In genomic region chr19:51375504-51376221, GRCh38 we compare ENCODE assay signal across 12 cellular contexts. TPM values are rescaled to one million over a fixed set of nuclear protein-coding genes. Genes with fewer than 3 reads are reported as not detected.
DNase-seq lines count a peak whose midpoint lies in the region; ATAC-seq, FAIRE-seq and TF ChIP-seq lines count a peak whose summit lies in the region.
"Had no signal": no experiment of that assay in that cellular context is flagged by ENCODE, and none has a peak within 500 bp of the region (broad histone marks: within the 10 kb centered on the region; RNA-seq: fewer than 3 reads in every experiment).

No MANE protein-coding gene starts in this region.

- H3K9ac ChIP-seq in BLaER1 treated with 17β-estradiol and CSF1 and Interleukin-3, amounts not matched to agents 10 nM and 100 nM: peak overlapping the region in 10 of 11 experiments; percentile 6 to 73 (median 63); a peak in 18 of 22 replicates
- no peak overlapping the region for H3K9ac ChIP-seq in GM23248

- H3K36me3 Mint-ChIP-seq in T-helper 1 cell treated with Interleukin-12 subunit alpha and Interleukin-12 subunit beta and Interleukin-4 antibody, amounts not matched to agents 30 μg/mL and 1 μg/mL, for 36 hours (ENCODE audit: low read depth): peaks cover 7% of the 10 kb centered on the region

- FAIRE-seq in bronchial epithelial cell (lab: Jason Lieb, UNC): peak; percentile 90

- in situ Hi-C loops in GM23248 (cut with MboI): no loop called here

- H3K27me3 Mint-ChIP-seq in T-helper 1 cell treated with Interleukin-12 subunit alpha and Interleukin-12 subunit beta and Interleukin-4 antibody, amounts not matched to agents 30 μg/mL and 1 μg/mL, for 36 hours (ENCODE audit: low read depth): no peaks in the 10 kb centered on the region

- H3K9me2 ChIP-seq in GM23248 (ENCODE audit: insufficient read depth): no peaks in the 10 kb centered on the region

- H3K4me1 ChIP-seq in BLaER1 treated with 17β-estradiol and CSF1 and Interleukin-3, amounts not matched to agents 10 nM and 100 nM: peaks cover 59 to 91% (median 86%) of the 10 kb centered on the region in 10 experiments
- H3K4me1 ChIP-seq in GM23248 (ENCODE audit: insufficient read depth): no peaks in the 10 kb centered on the region
- H3K4me1 ChIP-seq: HAP-1 had no signal

- ATAC-seq in GM18907 (IDR thresholded peaks at IDR 0.05; ENCODE audit: unreplicated experiment): no peak

- no peaks in the 10 kb centered on the region for H3K79me2 ChIP-seq in GM23248 (ENCODE audit: insufficient read depth)

- H3K9me3 Mint-ChIP-seq in T-helper 1 cell treated with Interleukin-12 subunit alpha and Interleukin-12 subunit beta and Interleukin-4 antibody, amounts not matched to agents 30 μg/mL and 1 μg/mL, for 36 hours: peaks cover 12% of the 10 kb centered on the region

- H2AFZ ChIP-seq in GM23248: no peak overlapping the region

- H3K4me3 Mint-ChIP-seq in T-helper 1 cell treated with Interleukin-12 subunit alpha and Interleukin-12 subunit beta and Interleukin-4 antibody, amounts not matched to agents 30 μg/mL and 1 μg/mL, for 36 hours: peak overlapping the region; percentile 60

- no peaks in the 10 kb centered on the region for H3K27me3 ChIP-seq in BLaER1 treated with 17β-estradiol and CSF1 and Interleukin-3, amounts not matched to agents 10 nM and 100 nM
- no peaks in the 10 kb centered on the region for H3K27me3 ChIP-seq in bronchial epithelial cell (ENCODE audit: control insufficient read depth, insufficient read depth, low read length)
- no peaks in the 10 kb centered on the region for H3K27me3 ChIP-seq in GM23248 (replicated peaks; ENCODE audit: insufficient read depth)
- H3K27me3 ChIP-seq: esophagus squamous epithelium had no signal

- no peaks in the 10 kb centered on the region for H3F3A ChIP-seq in GM23248 (ENCODE audit: insufficient read depth)

- WGBS in GM23248 (ENCODE audit: low coverage in 1 of 2, low lambda C conversion rate in 2 of 2, missing lambda C conversion rate in 2 of 2), 2 experiments: 51 to 61% methylated on average over 10 to 11 of the region's 11 CpGs

- H3K36me3 ChIP-seq in BLaER1 treated with 17β-estradiol and CSF1 and Interleukin-3, amounts not matched to agents 10 nM and 100 nM: no peaks in the 10 kb centered on the region
- H3K36me3 ChIP-seq in bronchial epithelial cell (ENCODE audit: control insufficient read depth, insufficient read depth, low read length) (no peaks in the 10 kb centered on the region), GM23248 (ENCODE audit: low read depth) (no peaks in the 10 kb centered on the region)
- H3K36me3 ChIP-seq: esophagus squamous epithelium, HAP-1 had no signal

- peaks cover 0 to 5% (median 0%) of the 10 kb centered on the region in 11 experiments; a peak in 3 of 22 replicates for H3K9me3 ChIP-seq in BLaER1 treated with 17β-estradiol and CSF1 and Interleukin-3, amounts not matched to agents 10 nM and 100 nM (replicated peaks in 1 of 11)
- H3K9me3 ChIP-seq in GM23248 (ENCODE audit: low read depth): no peaks in the 10 kb centered on the region
- H3K9me3 ChIP-seq: esophagus squamous epithelium, HAP-1 had no signal

- DNase-seq in Daoy (ENCODE audit: low read depth): peak; percentile 36
- DNase-seq in bronchial epithelial cell (ENCODE audit: low read depth): no peak
- DNase-seq in kidney tubule cell (ENCODE audit: low spot score): no peak
- no peak for DNase-seq in GM23248
- DNase-seq in iPS-NIHi11 (ENCODE audit: low spot score): no peak
- DNase-seq: cerebellar nuclear complex, COR-L47, esophagus squamous epithelium had no signal

- H3K27ac ChIP-seq in BLaER1 treated with 17β-estradiol and CSF1 and Interleukin-3, amounts not matched to agents 10 nM and 100 nM: peak overlapping the region in 10 of 11 experiments; percentile 41 to 100 (median 98); a peak in 19 of 22 replicates
- no peak overlapping the region for H3K27ac ChIP-seq in GM23248
- H3K27ac ChIP-seq: esophagus squamous epithelium had no signal

- H4K20me1 ChIP-seq in BLaER1 treated with 17β-estradiol and CSF1 and Interleukin-3, amounts not matched to agents 10 nM and 100 nM: no peaks in the 10 kb centered on the region
- no peaks in the 10 kb centered on the region for H4K20me1 ChIP-seq in GM23248 (ENCODE audit: insufficient read depth)

- peak overlapping the region; percentile 62 to 100 (median 98) for H3K4me2 ChIP-seq in BLaER1 treated with 17β-estradiol and CSF1 and Interleukin-3, amounts not matched to agents 10 nM and 100 nM
- H3K4me2 ChIP-seq in GM23248 (ENCODE audit: unreplicated experiment): no peak overlapping the region

- H3K27ac Mint-ChIP-seq in T-helper 1 cell treated with Interleukin-12 subunit alpha and Interleukin-12 subunit beta and Interleukin-4 antibody, amounts not matched to agents 30 μg/mL and 1 μg/mL, for 36 hours: peak overlapping the region; percentile 86

- H3K4me3 ChIP-seq in BLaER1 treated with 17β-estradiol and CSF1 and Interleukin-3, amounts not matched to agents 10 nM and 100 nM: peak overlapping the region in 3 of 10 experiments; percentile 3 to 26 (median 18); a peak in 2 of 20 replicates
- no peak overlapping the region for H3K4me3 ChIP-seq in bronchial epithelial cell (ENCODE audit: low read depth, low read length)
- H3K4me3 ChIP-seq in GM23248: no peak overlapping the region
- H3K4me3 ChIP-seq: esophagus squamous epithelium, HAP-1 had no signal

- peaks cover 67% of the 10 kb centered on the region for H3K4me1 Mint-ChIP-seq in T-helper 1 cell treated with Interleukin-12 subunit alpha and Interleukin-12 subunit beta and Interleukin-4 antibody, amounts not matched to agents 30 μg/mL and 1 μg/mL, for 36 hours (ENCODE audit: low read depth)

- no peak for TF ChIP-seq CTCF in bronchial epithelial cell (IDR thresholded peaks at IDR 0.05; ENCODE audit: insufficient read depth, low read length, severe bottlenecking)

RNA-seq across cellular contexts. Expression of gene NKG7, which starts 3.2 kb away (rescaled TPM):
- total RNA-seq in Daoy (2014; rRNA removed; shearing (Covaris generic)): not detected in 2 replicates
- not detected in 2 replicates for total RNA-seq in bronchial epithelial cell
- not detected in 2 replicates for total RNA-seq in GM23248 (2014; rRNA removed; shearing (Covaris generic))
- polyA plus RNA-seq in GM23248 (2016; fragmentation: Nextera tagmentation; extraction: Ambion mirVana): not detected in 2 replicates

RNA-seq across cellular contexts. Expression of gene CLDND2, which starts 6.9 kb away (rescaled TPM):
- total RNA-seq in Daoy (2014; rRNA removed; shearing (Covaris generic)): not detected in 2 replicates
- not detected in 2 replicates for total RNA-seq in bronchial epithelial cell
- total RNA-seq in GM23248 (2014; rRNA removed; shearing (Covaris generic)): not detected in 2 replicates
- polyA plus RNA-seq in GM23248 (2016; fragmentation: Nextera tagmentation; extraction: Ambion mirVana): 0.93 and 1.0 TPM in 2 replicates
- total RNA-seq: esophagus squamous epithelium had no signal

RNA-seq across cellular contexts. Expression of gene ETFB, which starts 9.5 kb away (rescaled TPM):
- 155 and 193 TPM in 2 replicates for total RNA-seq in Daoy (2014; rRNA removed; shearing (Covaris generic))
- total RNA-seq in bronchial epithelial cell: 70.6 and 79.8 TPM in 2 replicates
- total RNA-seq in GM23248 (2014; rRNA removed; shearing (Covaris generic)): 84.3 and 95.9 TPM in 2 replicates
- polyA plus RNA-seq in GM23248 (2016; fragmentation: Nextera tagmentation; extraction: Ambion mirVana): 141 and 146 TPM in 2 replicates

RNA-seq across cellular contexts. Expression of gene LIM2, which starts 12.1 kb away (rescaled TPM):
- total RNA-seq in Daoy (2014; rRNA removed; shearing (Covaris generic)): not detected in 2 replicates
- not detected in 2 replicates for total RNA-seq in bronchial epithelial cell
- not detected in 2 replicates for total RNA-seq in GM23248 (2014; rRNA removed; shearing (Covaris generic))
- polyA plus RNA-seq in GM23248 (2016; fragmentation: Nextera tagmentation; extraction: Ambion mirVana): not detected in 2 replicates
- total RNA-seq: esophagus squamous epithelium had no signal

RNA-seq across cellular contexts. Expression of gene C19orf84, which starts 14.7 kb away (rescaled TPM):
- total RNA-seq in Daoy (2014; rRNA removed; shearing (Covaris generic)): not detected in 2 replicates
- total RNA-seq in bronchial epithelial cell: not detected in 2 replicates
- total RNA-seq in GM23248 (2014; rRNA removed; shearing (Covaris generic)): not detected in 2 replicates
- polyA plus RNA-seq in GM23248 (2016; fragmentation: Nextera tagmentation; extraction: Ambion mirVana): not detected in 2 replicates
- total RNA-seq: esophagus squamous epithelium had no signal
